ENCODE assay signal across 9 cellular contexts in genomic region chrX:67544871-67545771, GRCh38. TPM values are rescaled to one million over a fixed set of nuclear protein-coding genes. Genes with fewer than 3 reads are reported as not detected.
DNase-seq lines count a peak whose midpoint lies in the region; ATAC-seq lines count a peak whose summit lies in the region.
"Had no signal": no experiment of that assay in that cellular context is flagged by ENCODE, and none has a peak within 500 bp of the region (broad histone marks: within the 10 kb centered on the region; RNA-seq: fewer than 3 reads in every experiment).

No MANE protein-coding gene starts in this region.

- H3K36me3 ChIP-seq in HAP-1 (replicated peaks) (0 out of 2 replicates have a peak, but pooled peaks cover 3% of the 10 kb centered on the region), skeletal muscle satellite cell (ENCODE audit: insufficient read depth, low read length) (no peaks in the 10 kb centered on the region)

- H3K9me3 ChIP-seq in HAP-1 (0 out of 2 replicates have a peak, but pooled peaks cover 3% of the 10 kb centered on the region), skeletal muscle satellite cell (replicated peaks; ENCODE audit: low read length) (no peaks in the 10 kb centered on the region)

- no peaks in the 10 kb centered on the region for H3K9me3 Mint-ChIP-seq in activated T-helper 17 cell treated with anti-CD3 and anti-CD28 coated beads, Interleukin-2, amount 50 U/mL, for 72 hours

- no peaks in the 10 kb centered on the region for H3K36me3 Mint-ChIP-seq in activated T-helper 17 cell treated with anti-CD3 and anti-CD28 coated beads, Interleukin-2, amount 50 U/mL, for 72 hours (ENCODE audit: low read depth)

- peak overlapping the region; percentile 82 for H3K4me2 ChIP-seq in skeletal muscle satellite cell (ENCODE audit: low read length)

- H3K4me1 Mint-ChIP-seq in activated T-helper 17 cell treated with anti-CD3 and anti-CD28 coated beads, Interleukin-2, amount 50 U/mL, for 72 hours, result no peaks in the 10 kb centered on the region

- DNase-seq in HAP-1 (ENCODE audit: low spot score in 2 of 2) (peak; percentile 38 to 69), hepatic stellate cell (ENCODE audit: low spot score) (peak; percentile 31), NCI-H1105 treated with DMSO at 0.1 percent for 48 hours (lab: John Stamatoyannopoulos, UW) (no peak), GM19240 (ENCODE audit: insufficient read length, low spot score) (no peak)
- DNase-seq: activated CD4-positive, CD25-positive, alpha-beta regulatory T cell treated with anti-CD3 and anti-CD28 coated beads, Interleukin-2, amount 50 U/mL, for 72 hours had no signal

- H3K4me3 ChIP-seq in HAP-1 (peak overlapping the region; percentile 66), skeletal muscle satellite cell (ENCODE audit: low read length) (peak overlapping the region; percentile 78)

- in situ Hi-C loops in HAP-1 (cut with MboI; ENCODE audit: low sequenced_read_pairs), result no loop called here

- ATAC-seq in activated T-helper 17 cell treated with anti-CD3 and anti-CD28 coated beads, Interleukin-2, amount 50 U/mL, for 72 hours (replicated peaks), result no peak
- ATAC-seq in GM19035 (IDR thresholded peaks at IDR 0.05; ENCODE audit: unreplicated experiment), result no peak
- no peak for ATAC-seq in activated CD4-positive, CD25-positive, alpha-beta regulatory T cell treated with anti-CD3 and anti-CD28 coated beads, Interleukin-2, amount 50 U/mL, for 24 hours

- H3K4me3 Mint-ChIP-seq in activated T-helper 17 cell treated with anti-CD3 and anti-CD28 coated beads, Interleukin-2, amount 50 U/mL, for 72 hours, result peak overlapping the region; percentile 46

- H3K4me1 ChIP-seq in HAP-1, result peaks cover 22% of the 10 kb centered on the region
- peaks cover 10% of the 10 kb centered on the region for H3K4me1 ChIP-seq in skeletal muscle satellite cell (ENCODE audit: control insufficient read depth, insufficient read depth, low read length)

- peaks cover 21% of the 10 kb centered on the region for H3K27me3 Mint-ChIP-seq in activated T-helper 17 cell treated with anti-CD3 and anti-CD28 coated beads, Interleukin-2, amount 50 U/mL, for 72 hours

- H3K27ac Mint-ChIP-seq in activated T-helper 17 cell treated with anti-CD3 and anti-CD28 coated beads, Interleukin-2, amount 50 U/mL, for 72 hours, result no peak overlapping the region

- peak overlapping the region; percentile 65 for H3K9ac ChIP-seq in skeletal muscle satellite cell (ENCODE audit: low read depth, low read length)

- H3K27me3 ChIP-seq in HAP-1 (ENCODE audit: low read depth) (no peaks in the 10 kb centered on the region), skeletal muscle satellite cell (ENCODE audit: control insufficient read depth, insufficient read depth, low read length) (no peaks in the 10 kb centered on the region)

RNA-seq across cellular contexts. Expression of gene AR, which starts 1.3 kb away (rescaled TPM):
- total RNA-seq in activated T-helper 17 cell treated with anti-CD3 and anti-CD28 coated beads, Interleukin-2, amount 50 U/mL, for 72 hours, result under 1 TPM in 1 of 2 donors, not detected in 1; 0.03 TPM
- total RNA-seq in skeletal muscle satellite cell (2012; rRNA removed), result 8.3 and 9.1 TPM in 2 replicates

Comparison
In these comparisons a context has a peak if more than half of its experiments do, and no peak if none do; other contexts are left out.
1. DNase-seq: peak in HAP-1 (2 of 2) and hepatic stellate cell (single experiment); none in NCI-H1105 treated with DMSO at 0.1 percent for 48 hours (single experiment) and GM19240 (single experiment).